Comparison of ENCODE assay signal across 14 cellular contexts in the genomic region with DNA sequence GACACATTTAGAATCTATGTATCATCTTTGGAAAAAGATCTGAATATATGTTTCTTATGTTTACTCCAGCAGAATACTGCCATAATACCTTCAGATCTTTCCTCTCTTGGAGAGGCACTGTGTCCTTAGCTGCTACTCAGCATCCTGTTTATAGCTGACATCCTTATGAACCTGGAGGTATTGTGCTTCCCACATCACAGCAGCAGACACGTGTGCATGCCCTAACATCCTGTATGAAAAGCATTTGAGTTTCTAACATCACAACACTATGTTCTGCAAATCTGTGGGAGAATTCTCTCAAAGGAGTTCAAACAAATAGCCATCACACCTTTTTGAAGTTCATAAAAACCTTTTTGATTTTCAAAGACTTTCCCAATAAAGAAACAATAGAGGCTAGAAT.
A peak's percentile ranks its signal among the peaks of the same experiment; 100 is the strongest.
DNase-seq lines count a peak whose midpoint lies in the region; ATAC-seq and TF ChIP-seq lines count a peak whose summit lies in the region.
"Had no signal": no experiment of that assay in that cellular context is flagged by ENCODE, and none has a peak within 500 bp of the region (broad histone marks: within the 10 kb centered on the region; RNA-seq: fewer than 3 reads in every experiment).

No MANE protein-coding gene starts in this region.

- H3K36me3 ChIP-seq in subcutaneous abdominal adipose tissue (ENCODE audit: control insufficient read depth in 5 of 5, insufficient read depth in 5 of 5, low read length in 5 of 5): no peaks in the 10 kb centered on the region
- H3K36me3 ChIP-seq: esophagus muscularis mucosa, neutrophil had no signal

- peaks cover 0 to 14% (median 13%) of the 10 kb centered on the region in 5 donors for H3K4me1 ChIP-seq in subcutaneous abdominal adipose tissue (ENCODE audit: control insufficient read depth in 5 of 5, insufficient read depth in 5 of 5, low read length in 5 of 5)

- H3K4me3 Mint-ChIP-seq in activated naive CD8-positive, alpha-beta T cell treated with anti-CD3 and anti-CD28 coated beads, Interleukin-2, amount 10 ng/mL, durations not matched to agents 7 days and 5 days: peak overlapping the region; percentile 41
- no peak overlapping the region for H3K4me3 Mint-ChIP-seq in activated naive CD8-positive, alpha-beta T cell treated with anti-CD3 and anti-CD28 coated beads, Interleukin-2, amount 50 U/mL, for 24 hours
- H3K4me3 Mint-ChIP-seq in stimulated activated naive B cell treated with anti-CD40 and anti-IgM and Interleukin-4, amounts not matched to agents 10 μg/mL and 1 μg/mL and 100 μg/mL, for 72 hours: no peak overlapping the region
- H3K4me3 Mint-ChIP-seq in activated T-cell treated with anti-CD3 and anti-CD28 coated beads, Interleukin-2, amount 50 U/mL, for 4 hours: no peak overlapping the region
- H3K4me3 Mint-ChIP-seq: memory B cell had no signal

- peaks cover 15% of the 10 kb centered on the region for H3K4me1 Mint-ChIP-seq in activated naive CD8-positive, alpha-beta T cell treated with anti-CD3 and anti-CD28 coated beads, Interleukin-2, amount 10 ng/mL, durations not matched to agents 7 days and 5 days
- H3K4me1 Mint-ChIP-seq in activated naive CD8-positive, alpha-beta T cell treated with anti-CD3 and anti-CD28 coated beads, Interleukin-2, amount 50 U/mL, for 24 hours: peaks cover 35% of the 10 kb centered on the region
- H3K4me1 Mint-ChIP-seq in stimulated activated naive B cell treated with anti-CD40 and anti-IgM and Interleukin-4, amounts not matched to agents 10 μg/mL and 1 μg/mL and 100 μg/mL, for 72 hours: no peaks in the 10 kb centered on the region
- H3K4me1 Mint-ChIP-seq in activated T-cell treated with anti-CD3 and anti-CD28 coated beads, Interleukin-2, amount 50 U/mL, for 4 hours (ENCODE audit: low read depth): peaks cover 28% of the 10 kb centered on the region
- H3K4me1 Mint-ChIP-seq: memory B cell had no signal

- H3K4me3 ChIP-seq in fibroblast of pulmonary artery (replicated peaks; ENCODE audit: low read depth, low read length) (no peak overlapping the region), subcutaneous abdominal adipose tissue (ENCODE audit: low read depth in 1 of 5, low read length in 5 of 5) (no peak overlapping the region)
- H3K4me3 ChIP-seq: esophagus muscularis mucosa had no signal

- TF ChIP-seq CTCF in fibroblast of pulmonary artery (IDR thresholded peaks at IDR 0.05; ENCODE audit: low read length, missing control alignments): no peak

- no peak for DNase-seq in activated naive CD8-positive, alpha-beta T cell treated with anti-CD3 and anti-CD28 coated beads, Interleukin-2, amount 10 ng/mL, durations not matched to agents 7 days and 5 days
- DNase-seq in activated naive CD8-positive, alpha-beta T cell treated with anti-CD3 and anti-CD28 coated beads, Interleukin-2, amount 50 U/mL, for 24 hours: no peak
- peak; percentile 58 for DNase-seq in fibroblast of pulmonary artery (ENCODE audit: low read depth)
- DNase-seq in activated CD8-positive, alpha-beta memory T cell treated with anti-CD3 and anti-CD28 coated beads, Interleukin-2, amount 50 U/mL, for 48 hours: no peak
- no peak for DNase-seq in stimulated activated naive B cell treated with anti-CD40 and anti-IgM and Interleukin-4, amounts not matched to agents 10 μg/mL and 1 μg/mL and 100 μg/mL, for 72 hours
- DNase-seq in activated T-cell treated with anti-CD3 and anti-CD28 coated beads, Interleukin-2, amount 50 U/mL, for 4 hours: no peak
- DNase-seq: activated effector memory CD4-positive, alpha-beta T cell treated with Interleukin-2 at 50 U/mL for 16 hours; Calu3; NCI-H2029 treated with DMSO at 0.1 percent for 48 hours had no signal

- H3K36me3 Mint-ChIP-seq in activated naive CD8-positive, alpha-beta T cell treated with anti-CD3 and anti-CD28 coated beads, Interleukin-2, amount 10 ng/mL, durations not matched to agents 7 days and 5 days: no peaks in the 10 kb centered on the region
- no peaks in the 10 kb centered on the region for H3K36me3 Mint-ChIP-seq in activated naive CD8-positive, alpha-beta T cell treated with anti-CD3 and anti-CD28 coated beads, Interleukin-2, amount 50 U/mL, for 24 hours (ENCODE audit: low read depth)
- H3K36me3 Mint-ChIP-seq in stimulated activated naive B cell treated with anti-CD40 and anti-IgM and Interleukin-4, amounts not matched to agents 10 μg/mL and 1 μg/mL and 100 μg/mL, for 72 hours: no peaks in the 10 kb centered on the region
- no peaks in the 10 kb centered on the region for H3K36me3 Mint-ChIP-seq in activated T-cell treated with anti-CD3 and anti-CD28 coated beads, Interleukin-2, amount 50 U/mL, for 4 hours (ENCODE audit: insufficient read depth)
- H3K36me3 Mint-ChIP-seq: memory B cell had no signal

- H3K27me3 ChIP-seq in subcutaneous abdominal adipose tissue (ENCODE audit: control insufficient read depth in 5 of 5, insufficient read depth in 4 of 5, low read length in 5 of 5): no peaks in the 10 kb centered on the region
- H3K27me3 ChIP-seq: esophagus muscularis mucosa, neutrophil had no signal

- peaks cover 2% of the 10 kb centered on the region for H3K9me3 Mint-ChIP-seq in activated naive CD8-positive, alpha-beta T cell treated with anti-CD3 and anti-CD28 coated beads, Interleukin-2, amount 10 ng/mL, durations not matched to agents 7 days and 5 days
- H3K9me3 Mint-ChIP-seq in activated naive CD8-positive, alpha-beta T cell treated with anti-CD3 and anti-CD28 coated beads, Interleukin-2, amount 50 U/mL, for 24 hours: peaks cover 4% of the 10 kb centered on the region
- peaks cover 0 to 1% of the 10 kb centered on the region in 2 donors for H3K9me3 Mint-ChIP-seq in stimulated activated naive B cell treated with anti-CD40 and anti-IgM and Interleukin-4, amounts not matched to agents 10 μg/mL and 1 μg/mL and 100 μg/mL, for 72 hours
- H3K9me3 Mint-ChIP-seq in activated T-cell treated with anti-CD3 and anti-CD28 coated beads, Interleukin-2, amount 50 U/mL, for 4 hours: no peaks in the 10 kb centered on the region
- H3K9me3 Mint-ChIP-seq: memory B cell had no signal

- H3K27ac Mint-ChIP-seq in activated naive CD8-positive, alpha-beta T cell treated with anti-CD3 and anti-CD28 coated beads, Interleukin-2, amount 10 ng/mL, durations not matched to agents 7 days and 5 days: no peak overlapping the region
- H3K27ac Mint-ChIP-seq in activated naive CD8-positive, alpha-beta T cell treated with anti-CD3 and anti-CD28 coated beads, Interleukin-2, amount 50 U/mL, for 24 hours: no peak overlapping the region
- no peak overlapping the region for H3K27ac Mint-ChIP-seq in stimulated activated naive B cell treated with anti-CD40 and anti-IgM and Interleukin-4, amounts not matched to agents 10 μg/mL and 1 μg/mL and 100 μg/mL, for 72 hours
- H3K27ac Mint-ChIP-seq: memory B cell had no signal

- no peaks in the 10 kb centered on the region for H3K9me3 ChIP-seq in subcutaneous abdominal adipose tissue (ENCODE audit: control insufficient read depth in 5 of 5, low read length in 5 of 5)
- H3K9me3 ChIP-seq: esophagus muscularis mucosa, neutrophil had no signal

- H3K9ac ChIP-seq in subcutaneous abdominal adipose tissue (ENCODE audit: low read length in 5 of 5): no peak overlapping the region

- peak overlapping the region; percentile 47 for H3K27ac ChIP-seq in subcutaneous abdominal adipose tissue (ENCODE audit: low read depth, low read length)
- H3K27ac ChIP-seq: neutrophil had no signal

- no peaks in the 10 kb centered on the region for H3K27me3 Mint-ChIP-seq in activated naive CD8-positive, alpha-beta T cell treated with anti-CD3 and anti-CD28 coated beads, Interleukin-2, amount 10 ng/mL, durations not matched to agents 7 days and 5 days
- H3K27me3 Mint-ChIP-seq in activated naive CD8-positive, alpha-beta T cell treated with anti-CD3 and anti-CD28 coated beads, Interleukin-2, amount 50 U/mL, for 24 hours: no peaks in the 10 kb centered on the region
- no peaks in the 10 kb centered on the region for H3K27me3 Mint-ChIP-seq in stimulated activated naive B cell treated with anti-CD40 and anti-IgM and Interleukin-4, amounts not matched to agents 10 μg/mL and 1 μg/mL and 100 μg/mL, for 72 hours
- no peaks in the 10 kb centered on the region for H3K27me3 Mint-ChIP-seq in activated T-cell treated with anti-CD3 and anti-CD28 coated beads, Interleukin-2, amount 50 U/mL, for 4 hours (ENCODE audit: low read depth)
- H3K27me3 Mint-ChIP-seq: memory B cell had no signal

- POLR2A ChIA-PET in activated naive CD8-positive, alpha-beta T cell treated with anti-CD3 and anti-CD28 coated beads, Interleukin-2, amount 10 ng/mL, durations not matched to agents 7 days and 5 days (lab: Charles Lee): no interaction called here

- ATAC-seq in activated naive CD8-positive, alpha-beta T cell treated with anti-CD3 and anti-CD28 coated beads, Interleukin-2, amount 10 ng/mL, durations not matched to agents 7 days and 5 days (ENCODE audit: low read depth): peak; percentile 89
- ATAC-seq in activated naive CD8-positive, alpha-beta T cell treated with anti-CD3 and anti-CD28 coated beads, Interleukin-2, amount 50 U/mL, for 24 hours: no peak
- ATAC-seq in stimulated activated naive B cell treated with anti-CD40 and anti-IgM and Interleukin-4, amounts not matched to agents 10 μg/mL and 1 μg/mL and 100 μg/mL, for 72 hours (replicated peaks): no peak
- ATAC-seq in activated T-cell treated with anti-CD3 and anti-CD28 coated beads, Interleukin-2, amount 50 U/mL, for 4 hours: no peak

TF ChIP-seq in PFSK-1, 5 proteins besides CTCF, POLR2A, EP300 and RAD21 (continues in another document):
- TF ChIP-seq POLR2AphosphoS5 (IDR thresholded peaks at IDR 0.05; ENCODE audit: low read depth, low read length) (no peak), FOXP2 (optimal IDR thresholded peaks at IDR 0.05; ENCODE audit: borderline replicate concordance, extremely low read depth, extremely low read length, insufficient read depth) (peak; percentile 91), SIN3A (IDR thresholded peaks at IDR 0.05; ENCODE audit: borderline replicate concordance, insufficient read depth, low read length) (no peak; the same call in 1 of the 2 replicates)
